15 cellular contexts compared by ENCODE assay signal in the genomic region with DNA sequence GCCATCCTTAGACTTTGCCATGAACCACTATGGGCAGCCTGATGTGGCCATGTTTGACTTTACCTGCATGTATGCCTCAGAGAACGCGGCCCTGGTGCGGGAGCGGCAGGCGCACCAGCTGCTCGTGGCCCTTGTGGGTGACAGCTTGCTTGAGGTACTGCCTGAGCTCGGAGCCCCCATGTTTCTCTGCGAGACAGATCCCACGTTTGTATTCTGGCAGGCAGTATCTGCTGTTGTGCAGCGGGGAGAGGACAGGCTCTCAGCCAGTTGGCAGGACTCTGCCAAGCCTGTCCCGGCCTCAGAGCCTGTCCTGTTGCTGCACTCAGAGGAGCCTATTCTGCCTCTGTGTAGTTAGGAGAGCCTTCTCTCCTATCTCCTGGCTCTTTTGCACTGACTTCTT.
DNase-seq lines count a peak whose midpoint lies in the region; ATAC-seq, FAIRE-seq and TF ChIP-seq lines count a peak whose summit lies in the region.
"Had no signal": no experiment of that assay in that cellular context is flagged by ENCODE, and none has a peak within 500 bp of the region (broad histone marks: within the 10 kb centered on the region; RNA-seq: fewer than 3 reads in every experiment).

No MANE protein-coding gene starts in this region.

- H3K27me3 ChIP-seq in liver (ENCODE audit: control insufficient read depth in 4 of 4, insufficient read depth in 4 of 4, low read length in 3 of 4) (no peaks in the 10 kb centered on the region), HepG2 (ENCODE audit: control insufficient read depth in 1 of 2, insufficient read depth in 2 of 2, low read length in 2 of 2) (no peaks in the 10 kb centered on the region), gastroesophageal sphincter (no peaks in the 10 kb centered on the region), uterus (no peaks in the 10 kb centered on the region), H7 (ENCODE audit: control insufficient read depth, insufficient read depth, low read length) (no peaks in the 10 kb centered on the region), BE2C (no peaks in the 10 kb centered on the region)

- no peaks in the 10 kb centered on the region for H4K20me1 ChIP-seq in HepG2 (ENCODE audit: insufficient read depth, low read length)

- FAIRE-seq in HepG2 (lab: Jason Lieb, UNC) = no peak
- FAIRE-seq: A549 had no signal

- H3K27me3 Mint-ChIP-seq in activated CD4-positive, alpha-beta T cell treated with anti-CD3 and anti-CD28 coated beads for 36 hours = no peaks in the 10 kb centered on the region

- H3K4me3 ChIP-seq in liver (ENCODE audit: low read depth in 1 of 3, low read length in 3 of 3) (no peak overlapping the region), HepG2 (replicated peaks in 1 of 3; ENCODE audit: insufficient read depth in 1 of 3, low read depth in 2 of 3, low read length in 3 of 3) (no peak overlapping the region), gastroesophageal sphincter (no peak overlapping the region), uterus (no peak overlapping the region), H7 (ENCODE audit: insufficient read depth, low read depth, low read length) (no peak overlapping the region), BE2C (ENCODE audit: low read depth, low read length) (no peak overlapping the region)
- H3K4me3 ChIP-seq: A549, spleen had no signal

- in situ Hi-C loops in HepG2 (cut with HindIII; ENCODE audit: extremely low pct_ligation_motif_present, low pct_unique_long_range_greater_than_20kb) = no loop called here

- no peak for ATAC-seq in HepG2
- ATAC-seq in gastroesophageal sphincter = peak; percentile 80
- no peak for ATAC-seq in activated CD4-positive, alpha-beta T cell treated with anti-CD3 and anti-CD28 coated beads for 36 hours
- ATAC-seq: A549 had no signal

- no peak overlapping the region for H2AFZ ChIP-seq in HepG2 (ENCODE audit: low read length)

- H3K4me1 ChIP-seq in liver (ENCODE audit: control insufficient read depth in 4 of 4, insufficient read depth in 4 of 4, low read length in 3 of 4) (peaks cover 8 to 51% (median 38%) of the 10 kb centered on the region in 4 donors), HepG2 (ENCODE audit: insufficient read depth, low read length) (peaks cover 86% of the 10 kb centered on the region), gastroesophageal sphincter (peaks cover 0 to 77% (median 26%) of the 10 kb centered on the region in 3 donors), uterus (peaks cover 3 to 20% of the 10 kb centered on the region in 2 donors), BE2C (no peaks in the 10 kb centered on the region; the same call in 1 of the 2 replicates)

- TF ChIP-seq POLR2A in HepG2 (IDR thresholded peaks at IDR 0.05; ENCODE audit: insufficient read depth in 1 of 2, low read depth in 2 of 2, low read length in 2 of 2) = no peak
- no peak for TF ChIP-seq POLR2A in gastroesophageal sphincter (IDR thresholded peaks at IDR 0.05)
- TF ChIP-seq POLR2A in uterus (IDR thresholded peaks at IDR 0.05) = no peak

- intact Hi-C loops in HepG2 (cut with micrococcal nuclease; ENCODE audit: unreplicated experiment) = no loop called here
- intact Hi-C loops in uterus (cut with DNase I; ENCODE audit: low total_unique reads) = no loop called here
- intact Hi-C loops in activated CD4-positive, alpha-beta T cell treated with anti-CD3 and anti-CD28 coated beads for 36 hours (cut with DNase I, micrococcal nuclease) = no loop called here

- H3K4me1 Mint-ChIP-seq in activated CD4-positive, alpha-beta T cell treated with anti-CD3 and anti-CD28 coated beads for 36 hours = peaks cover 45% of the 10 kb centered on the region

- WGBS in liver = 56% methylated on average over 11 of the region's 11 CpGs
- no CpG with 5 or more reads among the region's 11 CpGs for WGBS in HepG2 (ENCODE audit: low lambda C conversion rate)
- no CpG with 5 or more reads among the region's 11 CpGs for WGBS in gastroesophageal sphincter (ENCODE audit: low coverage in 1 of 2), 2 donors

- peak overlapping the region; percentile 47 to 55 for H3K27ac ChIP-seq in liver (ENCODE audit: low read depth in 1 of 2, low read length in 2 of 2)
- no peak overlapping the region for H3K27ac ChIP-seq in HepG2 (ENCODE audit: extremely low read length, insufficient read depth, low read length)
- peak overlapping the region; percentile 59 to 85 (median 72) for H3K27ac ChIP-seq in gastroesophageal sphincter
- H3K27ac ChIP-seq in uterus = peak overlapping the region; percentile 74 to 84
- H3K27ac ChIP-seq: A549 had no signal

- peak in 1 of 2 donors; percentile 32 for TF ChIP-seq RAD21 in liver (IDR thresholded peaks at IDR 0.05)
- TF ChIP-seq RAD21 in HepG2 (CRISPR knock-in tag; IDR thresholded peaks at IDR 0.05) = no peak

- DNase-seq in HepG2 (ENCODE audit: low spot score) = no peak
- peak in 43 of 56 donors; percentile 12 to 75 (median 46) for DNase-seq in nucleus accumbens (lab: John Stamatoyannopoulos, UW)
- peak; percentile 78 to 81 for DNase-seq in uterus
- DNase-seq in activated CD4-positive, alpha-beta T cell treated with anti-CD3 and anti-CD28 coated beads for 36 hours = no peak
- no peak for DNase-seq in H7
- DNase-seq in BE2C = no peak
- DNase-seq: central memory CD4-positive, alpha-beta T cell; EL; NCI-H2029 treated with DMSO at 0.1 percent for 48 hours; spleen; stimulated activated CD8-positive, alpha-beta memory T cell treated with anti-CD3 and anti-CD28 coated beads, Interleukin-4, amount 100 ng/mL, for 48 hours had no signal

- no peak for TF ChIP-seq CTCF in liver (IDR thresholded peaks at IDR 0.05; ENCODE audit: low read depth, low read length, missing input control)
- TF ChIP-seq CTCF in HepG2 (CRISPR knock-in tag; IDR thresholded peaks at IDR 0.05) = no peak
- no peak for TF ChIP-seq CTCF in gastroesophageal sphincter (IDR thresholded peaks at IDR 0.05)
- no peak for TF ChIP-seq CTCF in uterus (IDR thresholded peaks at IDR 0.05)
- no peak for TF ChIP-seq CTCF in BE2C (IDR thresholded peaks at IDR 0.05; ENCODE audit: low read depth, low read length)

- H3K4me3 Mint-ChIP-seq in activated CD4-positive, alpha-beta T cell treated with anti-CD3 and anti-CD28 coated beads for 36 hours = no peak overlapping the region
- H3K4me3 Mint-ChIP-seq: IgD-negative memory B cell had no signal

- peaks cover 0 to 11% (median under 1%) of the 10 kb centered on the region in 4 donors for H3K36me3 ChIP-seq in liver (ENCODE audit: control insufficient read depth in 4 of 4, insufficient read depth in 3 of 4, low read depth in 1 of 4, low read length in 3 of 4)
- no peaks in the 10 kb centered on the region for H3K36me3 ChIP-seq in HepG2 (replicated peaks in 1 of 2; ENCODE audit: control insufficient read depth in 1 of 2, insufficient read depth in 2 of 2, low read length in 2 of 2)
- peaks cover 0 to 57% of the 10 kb centered on the region in 2 donors for H3K36me3 ChIP-seq in gastroesophageal sphincter
- no peaks in the 10 kb centered on the region for H3K36me3 ChIP-seq in uterus
- H3K36me3 ChIP-seq in H7 (replicated peaks; ENCODE audit: control insufficient read depth, insufficient read depth, low read length) = no peaks in the 10 kb centered on the region
- H3K36me3 ChIP-seq in BE2C = no peaks in the 10 kb centered on the region

- POLR2A ChIA-PET in HepG2 (lab: Yijun Ruan, JAX) = no interaction called here
- POLR2A ChIA-PET in activated CD4-positive, alpha-beta T cell treated with anti-CD3 and anti-CD28 coated beads for 36 hours (lab: Charles Lee) = no interaction called here

- TF ChIP-seq EP300 in HepG2 (IDR thresholded peaks at IDR 0.05; ENCODE audit: low read depth in 2 of 2, low read length in 2 of 2) (no peak), HepG2 (CRISPR knock-in tag; IDR thresholded peaks at IDR 0.05; ENCODE audit: borderline replicate concordance) (no peak), gastroesophageal sphincter (IDR thresholded peaks at IDR 0.05) (no peak)

- H3K9me3 ChIP-seq in liver (ENCODE audit: control insufficient read depth in 4 of 4, low read length in 3 of 4) (no peaks in the 10 kb centered on the region), HepG2 (ENCODE audit: low read length) (no peaks in the 10 kb centered on the region), gastroesophageal sphincter (no peaks in the 10 kb centered on the region), uterus (no peaks in the 10 kb centered on the region), BE2C (no peaks in the 10 kb centered on the region)
- H3K9me3 ChIP-seq: A549, spleen had no signal

- H3K9ac ChIP-seq in liver (ENCODE audit: low read depth in 1 of 2, low read length in 2 of 2) (no peak overlapping the region), HepG2 (ENCODE audit: insufficient read depth, low read depth, low read length) (no peak overlapping the region)

- H3K4me2 ChIP-seq in HepG2 (ENCODE audit: low read depth, low read length) = no peak overlapping the region
- H3K4me2 ChIP-seq: A549 had no signal

- H3K79me2 ChIP-seq in HepG2 (ENCODE audit: insufficient read depth, low read length) = no peaks in the 10 kb centered on the region

- peaks cover 66% of the 10 kb centered on the region for H3K36me3 Mint-ChIP-seq in activated CD4-positive, alpha-beta T cell treated with anti-CD3 and anti-CD28 coated beads for 36 hours (ENCODE audit: low read depth)

- no TSS peak for BruUV-seq in HepG2 (replicated peaks; lab: Mats Ljungman, UMichigan)

- H3K27ac Mint-ChIP-seq in activated CD4-positive, alpha-beta T cell treated with anti-CD3 and anti-CD28 coated beads for 36 hours = no peak overlapping the region
- H3K27ac Mint-ChIP-seq: IgD-negative memory B cell had no signal

- CTCF ChIA-PET in HepG2 (lab: Yijun Ruan, JAX; ENCODE audit: low intra/inter-chr PET ratio, low total read pairs) = no interaction called here
- CTCF ChIA-PET in activated CD4-positive, alpha-beta T cell treated with anti-CD3 and anti-CD28 coated beads for 36 hours (lab: Charles Lee) = interaction anchor here (1.0 to 2.6 kb wide), 3 partner anchors 13 to 41 kb away, joined by 3 to 10 read pairs (median 3); no protein-coding TSS in a partner anchor

- no peaks in the 10 kb centered on the region for H3K9me3 Mint-ChIP-seq in activated CD4-positive, alpha-beta T cell treated with anti-CD3 and anti-CD28 coated beads for 36 hours (ENCODE audit: low read depth)
- H3K9me3 Mint-ChIP-seq: IgD-negative memory B cell had no signal

Comparison
In these comparisons a context has a peak if more than half of its experiments do, and no peak if none do; other contexts are left out.
1. DNase-seq: peak in nucleus accumbens (43 of 56) and uterus (2 of 2); none in HepG2 (single experiment), activated CD4-positive, alpha-beta T cell treated with anti-CD3 and anti-CD28 coated beads for 36 hours (single experiment), H7 (single experiment) and BE2C (single experiment).